ENCODE assay signal across 8 cellular contexts in the genomic region with DNA sequence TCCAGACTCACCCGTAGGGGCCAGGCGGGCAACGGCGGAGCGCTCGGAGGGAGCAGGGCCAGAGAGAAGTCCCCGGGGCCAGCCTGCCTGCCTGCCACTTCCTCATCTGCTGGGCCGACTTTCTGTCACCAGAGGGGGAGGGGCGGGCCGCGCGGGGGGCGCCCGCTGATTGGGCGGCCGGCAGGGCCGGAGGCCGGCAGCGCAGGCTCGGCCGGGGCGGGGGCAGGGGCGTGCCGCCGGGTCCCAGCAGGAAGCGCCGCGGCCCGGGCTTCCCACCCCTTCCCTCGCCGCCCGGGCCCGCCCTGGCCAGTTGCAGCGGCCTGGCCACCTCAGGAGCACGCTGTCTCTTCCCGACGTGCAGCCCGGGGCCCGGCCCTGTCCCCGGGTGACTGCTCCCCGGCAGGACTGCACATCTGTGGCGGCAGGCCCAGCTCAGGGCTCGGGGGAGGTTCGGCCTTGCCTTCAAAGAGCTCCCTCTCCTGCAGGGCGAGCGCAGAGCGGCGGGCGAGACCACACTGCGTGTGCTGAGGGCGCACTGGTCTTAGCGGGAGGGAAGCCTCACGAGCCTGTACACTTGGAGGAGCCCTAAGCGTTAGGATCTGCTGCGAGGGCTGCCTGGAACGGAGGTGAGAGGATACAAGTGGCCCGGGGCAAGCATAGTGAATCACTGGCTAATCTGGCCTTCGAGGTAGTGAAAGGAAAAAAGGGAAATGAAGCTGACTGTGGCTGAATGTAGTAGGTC. TPM values are rescaled to one million over a fixed set of nuclear protein-coding genes. Genes with fewer than 3 reads are reported as not detected.
DNase-seq lines count a peak whose midpoint lies in the region; ATAC-seq, FAIRE-seq and TF ChIP-seq lines count a peak whose summit lies in the region.

A gene (minus strand): TSS at position 108 of the 742 bp plus-strand sequence. CDS start 2,402 bp downstream, outside the sequence.

- peaks cover 37% of the 10 kb centered on the region for H3K79me2 ChIP-seq in OCI-LY3 (ENCODE audit: low read length)

- peak; percentile 67; the same call in 1 of the 2 replicates for TF ChIP-seq POLR2A in IMR-90 (IDR thresholded peaks at IDR 0.05; ENCODE audit: low read depth, low read length)

- peak within 1 kb of the TSS; percentile 99 for H3K56ac ChIP-seq in IMR-90 (ENCODE audit: extremely low read depth, insufficient read depth, low read length)

- peak within 1 kb of the TSS; percentile 90 to 97 for H4K8ac ChIP-seq in IMR-90 (ENCODE audit: low read depth in 2 of 2, low read length in 2 of 2)

- DNase-seq in D721Med (ENCODE audit: insufficient read length, low spot score), result peak; percentile 83
- peak; percentile 80 for DNase-seq in IMR-90
- peak; percentile 79 for DNase-seq in activated T-cell treated with anti-CD3 and anti-CD28 coated beads for 1 hour (ENCODE audit: low read depth)
- peak; percentile 92 for DNase-seq in epithelial cell of esophagus (ENCODE audit: low read depth)
- peak; percentile 93 for DNase-seq in mucosa of gallbladder (ENCODE audit: low spot score)
- DNase-seq in stimulated activated CD8-positive, alpha-beta memory T cell treated with anti-CD3 and anti-CD28 coated beads, Interleukin-4, amount 100 ng/mL, for 4 hours (ENCODE audit: low read depth in 2 of 2, low spot score in 1 of 2), result peak; percentile 58 to 75

- peak; percentile 1; the same call in 1 of the 2 replicates for TF ChIP-seq RAD21 in IMR-90 (IDR thresholded peaks at IDR 0.05; ENCODE audit: low read length)

- H2BK120ac ChIP-seq in IMR-90 (ENCODE audit: low read depth, low read length), result peak within 1 kb of the TSS; percentile 77

- peak within 1 kb of the TSS; percentile 100 for H2AK9ac ChIP-seq in IMR-90 (replicated peaks; ENCODE audit: low read depth, low read length, poor library complexity)

- H2BK20ac ChIP-seq in IMR-90 (ENCODE audit: low read depth, low read length), result peak within 1 kb of the TSS; percentile 67

- H3K79me1 ChIP-seq in IMR-90 (ENCODE audit: low read depth in 1 of 2, low read length in 2 of 2), result peaks cover 34 to 81% of the 10 kb centered on the region in 2 experiments

- H4K20me1 ChIP-seq in IMR-90 (ENCODE audit: insufficient read depth, low read length) (peaks cover 23% of the 10 kb centered on the region), OCI-LY3 (ENCODE audit: insufficient read depth, low read length) (no peaks in the 10 kb centered on the region)

- dilution Hi-C loops in IMR-90 (cut with HindIII; ENCODE audit: low sequenced_read_pairs, unreplicated experiment), result no loop called here

- H3K4me3 ChIP-seq in IMR-90 (ENCODE audit: insufficient read depth, low read depth, low read length), result peak within 1 kb of the TSS; percentile 80
- H3K4me3 ChIP-seq in OCI-LY3 (ENCODE audit: low read length), result peak within 1 kb of the TSS; percentile 100
- peak within 1 kb of the TSS; percentile 75 for H3K4me3 ChIP-seq in epithelial cell of esophagus (ENCODE audit: low read length)

- H2AFZ ChIP-seq in IMR-90 (replicated peaks; ENCODE audit: low read length, poor library complexity), result peak within 1 kb of the TSS; percentile 98
- peak within 1 kb of the TSS; percentile 72 for H2AFZ ChIP-seq in OCI-LY3 (ENCODE audit: low read depth, low read length)

- TF ChIP-seq CTCF in D721Med (IDR thresholded peaks at IDR 0.05; ENCODE audit: insufficient read depth, missing control alignments) (peak; percentile 16), IMR-90 (conservative IDR thresholded peaks at IDR 0.05; ENCODE audit: low read depth, low read length) (peak; percentile 34), OCI-LY3 (IDR thresholded peaks at IDR 0.05; ENCODE audit: low read depth, low read length) (peak; percentile 22; the same call in 1 of the 2 replicates), epithelial cell of esophagus (IDR thresholded peaks at IDR 0.05; ENCODE audit: insufficient read depth, low read depth, low read length, missing control alignments) (peak; percentile 23)

- H4K91ac ChIP-seq in IMR-90 (ENCODE audit: insufficient read depth, low read depth, low read length), result peak within 1 kb of the TSS; percentile 93

- H3K23ac ChIP-seq in IMR-90 (ENCODE audit: low read depth, low read length), result peak within 1 kb of the TSS; percentile 97

- in situ Hi-C loops in IMR-90 (cut with MboI; ENCODE audit: low sequenced_read_pairs), result no loop called here

- H2BK15ac ChIP-seq in IMR-90 (ENCODE audit: low read depth, low read length), result peak within 1 kb of the TSS; percentile 21; the same call in 1 of the 3 replicates

- peaks cover 15% of the 10 kb centered on the region for H3K9me1 ChIP-seq in IMR-90 (ENCODE audit: insufficient read depth, low read length)

- FAIRE-seq in D721Med (lab: Jason Lieb, UNC), result no peak

- H3K27ac ChIP-seq in IMR-90 (ENCODE audit: insufficient read depth, low read length) (peak within 1 kb of the TSS; percentile 93), OCI-LY3 (ENCODE audit: low read length) (peak within 1 kb of the TSS; percentile 94)

- H3K4me1 ChIP-seq in IMR-90 (ENCODE audit: control insufficient read depth, insufficient read depth, low read length) (peaks cover 16% of the 10 kb centered on the region), OCI-LY3 (ENCODE audit: low read length) (peaks cover 10% of the 10 kb centered on the region)

- H3K27me3 ChIP-seq in IMR-90 (ENCODE audit: control insufficient read depth, insufficient read depth, low read length) (no peaks in the 10 kb centered on the region), OCI-LY3 (ENCODE audit: low read depth, low read length) (no peaks in the 10 kb centered on the region)

- CTCF ChIA-PET in IMR-90 (lab: Yijun Ruan, JAX), result interaction anchor here (1.0 to 1.2 kb wide), 2 partner anchors 9 to 19 kb away, joined by 3 read pairs; a partner anchor contains a TSS

- peak within 1 kb of the TSS; percentile 90 for H3K9ac ChIP-seq in IMR-90 (ENCODE audit: low read depth, low read length)
- peak within 1 kb of the TSS; percentile 100 for H3K9ac ChIP-seq in OCI-LY3 (ENCODE audit: low read length)

- intact Hi-C loops in IMR-90 (cut with micrococcal nuclease), result loop anchor here (1.0 kb wide), 1 partner anchor 21 kb away; a partner anchor contains a TSS

- peak within 1 kb of the TSS; percentile 99 for H2AK5ac ChIP-seq in IMR-90 (ENCODE audit: low read depth, low read length)

- ATAC-seq in GM21447 (IDR thresholded peaks at IDR 0.05; ENCODE audit: unreplicated experiment), result peak; percentile 70
- peak; percentile 93 for ATAC-seq in IMR-90 (ENCODE audit: low read depth)

- H3K4ac ChIP-seq in IMR-90 (ENCODE audit: low read depth, low read length), result peak within 1 kb of the TSS; percentile 99

- H3K9me3 ChIP-seq in IMR-90 (ENCODE audit: control insufficient read depth, insufficient read depth, low read length) (no peaks in the 10 kb centered on the region), OCI-LY3 (ENCODE audit: insufficient read depth, low read length) (no peaks in the 10 kb centered on the region)

- peak within 1 kb of the TSS; percentile 99 for H3K14ac ChIP-seq in IMR-90 (replicated peaks; ENCODE audit: low read depth, low read length)

- POLR2A ChIA-PET in IMR-90 (lab: Charles Lee; ENCODE audit: unreplicated experiment), result interaction anchor here (0.6 to 1.4 kb wide), 3 partner anchors 10 to 490 kb away, joined by 4 read pairs; a partner anchor contains a TSS

- WGBS in IMR-90 (ENCODE audit: extremely low coverage in 2 of 2, insufficient read length in 1 of 2), 2 experiments, result 0% methylated on average over 23 of the region's 58 CpGs; no CpG with 5 or more reads in 1 of the 2 experiments

- peak within 1 kb of the TSS; percentile 87 for H3K4me2 ChIP-seq in IMR-90 (ENCODE audit: low read depth, low read length)
- H3K4me2 ChIP-seq in OCI-LY3 (ENCODE audit: low read length), result peak within 1 kb of the TSS; percentile 96

- peak within 1 kb of the TSS; percentile 51 for H4K5ac ChIP-seq in IMR-90 (ENCODE audit: low read depth, low read length)

- H3K18ac ChIP-seq in IMR-90 (ENCODE audit: low read depth, low read length), result peak within 1 kb of the TSS; percentile 42

- no TSS peak for BruUV-seq in IMR-90 (replicated peaks; lab: Mats Ljungman, UMichigan)

- H3K36me3 ChIP-seq in IMR-90 (ENCODE audit: control insufficient read depth, insufficient read depth, low read length) (peaks cover 29% of the 10 kb centered on the region), OCI-LY3 (replicated peaks; ENCODE audit: low read depth, low read length) (peaks cover 12% of the 10 kb centered on the region)

- H2BK5ac ChIP-seq in IMR-90 (ENCODE audit: low read depth, low read length, poor library complexity, severe bottlenecking), result peak within 1 kb of the TSS; percentile 92

TF ChIP-seq in IMR-90, 13 proteins besides CTCF, POLR2A, EP300 and RAD21 (continues in another document):
- TF ChIP-seq MAFK (IDR thresholded peaks at IDR 0.05; ENCODE audit: low read depth, low read length), result no peak
- TF ChIP-seq, protein P1, sequence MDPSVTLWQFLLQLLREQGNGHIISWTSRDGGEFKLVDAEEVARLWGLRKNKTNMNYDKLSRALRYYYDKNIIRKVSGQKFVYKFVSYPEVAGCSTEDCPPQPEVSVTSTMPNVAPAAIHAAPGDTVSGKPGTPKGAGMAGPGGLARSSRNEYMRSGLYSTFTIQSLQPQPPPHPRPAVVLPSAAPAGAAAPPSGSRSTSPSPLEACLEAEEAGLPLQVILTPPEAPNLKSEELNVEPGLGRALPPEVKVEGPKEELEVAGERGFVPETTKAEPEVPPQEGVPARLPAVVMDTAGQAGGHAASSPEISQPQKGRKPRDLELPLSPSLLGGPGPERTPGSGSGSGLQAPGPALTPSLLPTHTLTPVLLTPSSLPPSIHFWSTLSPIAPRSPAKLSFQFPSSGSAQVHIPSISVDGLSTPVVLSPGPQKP (IDR thresholded peaks at IDR 0.05; ENCODE audit: borderline replicate concordance, low read depth, low read length), result no peak
- peak; percentile 43; the same call in 1 of the 2 replicates for TF ChIP-seq BHLHE40 (IDR thresholded peaks at IDR 0.05; ENCODE audit: low read depth, low read length)
- peak; percentile 40 for TF ChIP-seq MXI1 (IDR thresholded peaks at IDR 0.05; ENCODE audit: borderline replicate concordance, low read depth, low read length)
- 0 out of 2 replicates have a peak, but pooled peaks have one; percentile 11 for TF ChIP-seq SMC3 (IDR thresholded peaks at IDR 0.05; ENCODE audit: low read depth, low read length)
- TF ChIP-seq CHD1 (IDR thresholded peaks at IDR 0.05; ENCODE audit: low read depth, low read length), result no peak
- TF ChIP-seq RFX5 (IDR thresholded peaks at IDR 0.05; ENCODE audit: low read depth, low read length), result no peak
- no peak for TF ChIP-seq FOS (IDR thresholded peaks at IDR 0.05; ENCODE audit: low read depth, low read length)

RNA-seq across cellular contexts. Expression of the gene that starts here (rescaled TPM):
- 66.4 and 88.9 TPM in 2 replicates for total RNA-seq in IMR-90 (2012; rRNA removed)
- polyA plus RNA-seq in IMR-90 (2012; rRNA removed), result 203 and 211 TPM in 2 replicates
- polyA plus RNA-seq in IMR-90 (2012; cell fraction: cytosol; rRNA removed), result 94.1 and 171 TPM in 2 replicates
- 140 and 158 TPM in 2 replicates for polyA plus RNA-seq in IMR-90 (2012; cell fraction: nucleus; rRNA removed; ENCODE audit: low replicate concordance)
- total RNA-seq in mucosa of gallbladder, result 141 TPM

Comparison
In these comparisons a context has a peak if more than half of its experiments do, and no peak if none do; other contexts are left out.
1. Peak in every context shown above with its lines: DNase-seq, ATAC-seq, H3K4me3 ChIP-seq and H3K27ac ChIP-seq.